ENCODE assay signal across 1 cellular context in the genomic region with DNA sequence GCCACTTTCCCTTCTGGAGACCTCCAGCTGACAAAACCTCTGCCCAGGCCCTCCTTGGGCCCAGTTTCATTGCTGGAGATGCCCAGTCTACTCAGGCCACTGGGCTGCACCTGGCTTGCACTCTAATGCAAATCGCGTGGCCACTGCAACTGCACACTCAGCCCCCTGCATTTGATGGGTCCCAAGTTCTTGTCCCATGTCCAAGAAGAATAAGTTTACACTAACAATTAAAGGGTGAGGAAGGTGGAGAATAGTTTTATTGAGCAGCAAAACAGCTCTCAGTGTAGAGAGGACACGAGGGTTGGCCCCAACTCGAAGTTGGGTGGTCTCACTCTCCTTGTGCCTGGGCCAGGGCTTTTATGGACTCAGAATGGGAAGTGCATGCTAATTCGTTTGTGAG.
TF ChIP-seq lines count a peak whose summit lies in the region.

No MANE protein-coding gene starts in this region.

TF ChIP-seq in IMR-90, 13 proteins besides CTCF, POLR2A, EP300 and RAD21:
- TF ChIP-seq BHLHE40 (IDR thresholded peaks at IDR 0.05; ENCODE audit: low read depth, low read length) (no peak), NFE2L2 (IDR thresholded peaks at IDR 0.05; ENCODE audit: low read depth, low read length) (no peak), SMC3 (IDR thresholded peaks at IDR 0.05; ENCODE audit: low read depth, low read length) (no peak), RFX5 (IDR thresholded peaks at IDR 0.05; ENCODE audit: low read depth, low read length) (no peak), CHD1 (IDR thresholded peaks at IDR 0.05; ENCODE audit: low read depth, low read length) (no peak), CEBPB (IDR thresholded peaks at IDR 0.05; ENCODE audit: low read depth, low read length) (no peak), RCOR1 (IDR thresholded peaks at IDR 0.05; ENCODE audit: insufficient replicate concordance, low read length) (no peak)
- TF ChIP-seq, protein P1, sequence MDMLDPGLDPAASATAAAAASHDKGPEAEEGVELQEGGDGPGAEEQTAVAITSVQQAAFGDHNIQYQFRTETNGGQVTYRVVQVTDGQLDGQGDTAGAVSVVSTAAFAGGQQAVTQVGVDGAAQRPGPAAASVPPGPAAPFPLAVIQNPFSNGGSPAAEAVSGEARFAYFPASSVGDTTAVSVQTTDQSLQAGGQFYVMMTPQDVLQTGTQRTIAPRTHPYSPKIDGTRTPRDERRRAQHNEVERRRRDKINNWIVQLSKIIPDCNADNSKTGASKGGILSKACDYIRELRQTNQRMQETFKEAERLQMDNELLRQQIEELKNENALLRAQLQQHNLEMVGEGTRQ (IDR thresholded peaks at IDR 0.05; ENCODE audit: low read depth, low read length) = no peak
